In the genomic region with DNA sequence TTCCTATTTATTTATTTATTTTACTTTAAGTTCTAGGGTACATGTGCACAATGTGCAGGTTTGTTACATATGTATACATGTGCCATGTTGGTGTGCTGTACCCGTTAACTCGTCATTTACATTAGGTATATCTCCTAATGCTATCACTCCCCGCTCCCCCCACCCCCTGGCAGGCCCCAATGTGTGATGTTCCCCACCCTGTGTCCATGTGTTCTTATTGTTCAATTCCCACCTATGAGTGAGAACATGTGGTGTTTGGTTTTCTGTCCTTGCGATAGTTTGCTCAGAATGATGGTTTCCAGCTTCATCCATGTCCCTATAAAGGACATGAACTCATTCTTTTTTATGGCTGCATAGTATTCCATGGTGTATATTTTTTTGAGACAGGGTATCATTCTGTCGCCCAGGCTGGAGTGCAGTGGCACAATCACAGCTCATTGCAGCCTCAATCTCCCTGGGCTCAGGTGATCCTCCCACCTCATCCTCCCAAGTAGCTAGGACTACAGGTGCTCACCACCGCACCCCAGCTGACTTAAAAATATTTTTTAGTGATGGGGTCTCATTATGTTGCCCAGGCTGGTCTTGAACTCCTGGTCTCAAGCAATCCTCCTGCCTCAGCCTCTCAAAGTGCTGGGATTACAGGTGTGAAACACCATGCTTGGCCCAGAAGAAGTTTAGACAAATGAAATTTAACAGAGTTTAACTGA, we compare ENCODE assay signal across 4 cellular contexts.
DNase-seq lines count a peak whose midpoint lies in the region; ATAC-seq, FAIRE-seq and TF ChIP-seq lines count a peak whose summit lies in the region.
"Not testable (repeated sequence)": the region's sequence is repeated elsewhere in the genome, so short reads cannot be mapped to it uniquely, and the experiment has no call there.

No MANE protein-coding gene starts in this region.

- not testable (repeated sequence) for H3K23me2 ChIP-seq in H9 (ENCODE audit: insufficient read length, low read depth, low read length, poor library complexity, severe bottlenecking)

- not testable (repeated sequence) for H4K5ac ChIP-seq in H9 (ENCODE audit: insufficient read length, low read depth, low read length)

- H2BK15ac ChIP-seq in H9 (ENCODE audit: low read depth, low read length): not testable (repeated sequence)

- not testable (repeated sequence) for H3K27me3 ChIP-seq in H9 (ENCODE audit: insufficient read depth, low read length)
- peaks cover 0 to 23% of the 10 kb centered on the region in 2 experiments; a peak in 2 of 5 replicates for H3K27me3 ChIP-seq in HepG2 (ENCODE audit: control insufficient read depth in 1 of 2, insufficient read depth in 2 of 2, low read length in 2 of 2)

- H3K27me3 Mint-ChIP-seq in H9 (ENCODE audit: low read depth): not testable (repeated sequence)

- not testable (repeated sequence) for H3K18ac ChIP-seq in H9 (ENCODE audit: insufficient read length, low read depth, low read length)

- in situ Hi-C loops in HepG2 (cut with HindIII; ENCODE audit: extremely low pct_ligation_motif_present, low pct_unique_long_range_greater_than_20kb): not testable (repeated sequence)

- H3K9me3 Mint-ChIP-seq in H9: not testable (repeated sequence)

- H3K23ac ChIP-seq in H9 (ENCODE audit: insufficient read length, low read depth, low read length): not testable (repeated sequence)

- not testable (repeated sequence) for H2BK120ac ChIP-seq in H9 (ENCODE audit: low read depth, low read length, poor library complexity, severe bottlenecking)

- not testable (repeated sequence) for H2BK5ac ChIP-seq in H9 (ENCODE audit: insufficient read length, low read length)

- FAIRE-seq in HepG2 (lab: Jason Lieb, UNC): not testable (repeated sequence)

- DNase-seq in H9 (peak; percentile 9), coronary artery (ENCODE audit: low spot score) (peak; percentile 14)
- DNase-seq in activated CD8-positive, alpha-beta memory T cell treated with anti-CD3 and anti-CD28 coated beads for 24 hours: peak; percentile 35
- DNase-seq in HepG2 (ENCODE audit: low spot score): not testable (repeated sequence)

- not testable (repeated sequence) for H2BK12ac ChIP-seq in H9 (ENCODE audit: insufficient read length, low read depth, low read length)

- not testable (repeated sequence) for H3K27ac Mint-ChIP-seq in H9

- not testable (repeated sequence) for H4K91ac ChIP-seq in H9 (ENCODE audit: insufficient read length, low read depth, low read length)

- not testable (repeated sequence) for H3K4me3 Mint-ChIP-seq in H9

- H2AFZ ChIP-seq in H9 (ENCODE audit: low read length); HepG2 (ENCODE audit: low read length): not testable (repeated sequence)

- H3T11ph ChIP-seq in H9 (ENCODE audit: low read length): not testable (repeated sequence)

- CTCF ChIA-PET in HepG2 (lab: Yijun Ruan, JAX; ENCODE audit: low intra/inter-chr PET ratio, low total read pairs): not testable (repeated sequence)

- TF ChIP-seq POLR2A in HepG2 (IDR thresholded peaks at IDR 0.05; ENCODE audit: insufficient read depth in 1 of 2, low read depth in 2 of 2, low read length in 2 of 2): not testable (repeated sequence)

- not testable (repeated sequence) for H3K4ac ChIP-seq in H9 (ENCODE audit: low read depth, low read length)

- POLR2A ChIA-PET in HepG2 (lab: Yijun Ruan, JAX): not testable (repeated sequence)

- not testable (repeated sequence) for TF ChIP-seq RAD21 in HepG2 (CRISPR knock-in tag; IDR thresholded peaks at IDR 0.05)

- not testable (repeated sequence) for H3K36me3 Mint-ChIP-seq in H9 (ENCODE audit: insufficient read depth in 1 of 3, low read depth in 3 of 3)

- BruUV-seq in HepG2 (replicated peaks; lab: Mats Ljungman, UMichigan): not testable (repeated sequence)

- H3K4me3 ChIP-seq in coronary artery; HepG2 (replicated peaks in 1 of 3; ENCODE audit: insufficient read depth in 1 of 3, low read depth in 2 of 3, low read length in 3 of 3): not testable (repeated sequence)

- H4K8ac ChIP-seq in H9 (replicated peaks; ENCODE audit: insufficient read length, low read depth, low read length): not testable (repeated sequence)

- TF ChIP-seq CTCF in H9 (conservative IDR thresholded peaks at IDR 0.05); coronary artery (IDR thresholded peaks at IDR 0.05); HepG2 (CRISPR knock-in tag; IDR thresholded peaks at IDR 0.05): not testable (repeated sequence)

- H3K79me1 ChIP-seq in H9 (ENCODE audit: insufficient read depth, low read depth, low read length, poor library complexity, severe bottlenecking): not testable (repeated sequence)

- H3K79me2 ChIP-seq in H9 (ENCODE audit: insufficient read depth, low read length); HepG2 (ENCODE audit: insufficient read depth, low read length): not testable (repeated sequence)

- not testable (repeated sequence) for H3K9ac ChIP-seq in H9 (ENCODE audit: extremely low read depth, insufficient read length, low read length); HepG2 (ENCODE audit: insufficient read depth, low read depth, low read length)

- not testable (repeated sequence) for ATAC-seq in HepG2

- not testable (repeated sequence) for H3K36me3 ChIP-seq in HepG2 (replicated peaks in 1 of 2; ENCODE audit: control insufficient read depth in 1 of 2, insufficient read depth in 2 of 2, low read length in 2 of 2)

- H3K9me3 ChIP-seq in H9 (ENCODE audit: control insufficient read depth, low read depth, low read length); HepG2 (ENCODE audit: low read length): not testable (repeated sequence)

- TF ChIP-seq EP300 in HepG2 (IDR thresholded peaks at IDR 0.05; ENCODE audit: low read depth in 2 of 2, low read length in 2 of 2); HepG2 (CRISPR knock-in tag; IDR thresholded peaks at IDR 0.05; ENCODE audit: borderline replicate concordance): not testable (repeated sequence)

- not testable (repeated sequence) for H3K4me2 ChIP-seq in H9 (ENCODE audit: insufficient read depth, insufficient read length, low read length); HepG2 (ENCODE audit: low read depth, low read length)

- not testable (repeated sequence) for H3K27ac ChIP-seq in H9 (ENCODE audit: insufficient read length, low read depth, low read length); coronary artery; HepG2 (ENCODE audit: extremely low read length, insufficient read depth, low read length)

- not testable (repeated sequence) for H3K4me1 ChIP-seq in H9 (ENCODE audit: insufficient read depth, low read length); HepG2 (ENCODE audit: insufficient read depth, low read length)

- not testable (repeated sequence) for H3K56ac ChIP-seq in H9 (ENCODE audit: insufficient read length, low read depth, low read length)

- intact Hi-C loops in HepG2 (cut with micrococcal nuclease; ENCODE audit: unreplicated experiment): not testable (repeated sequence)

- not testable (repeated sequence) for H2AK5ac ChIP-seq in H9 (ENCODE audit: insufficient read length, low read length)

- H3K4me1 Mint-ChIP-seq in H9: not testable (repeated sequence)

- not testable (repeated sequence) for H4K20me1 ChIP-seq in H9 (ENCODE audit: control insufficient read depth, insufficient read depth, insufficient read length); HepG2 (ENCODE audit: insufficient read depth, low read length)

- WGBS in H9 (ENCODE audit: extremely low coverage, insufficient read length, low lambda C conversion rate): no CpG with 5 or more reads among the region's 6 CpGs
- WGBS in HepG2 (ENCODE audit: low lambda C conversion rate): 23% methylated on average over 6 of the region's 6 CpGs

- H2BK20ac ChIP-seq in H9 (ENCODE audit: low read depth, low read length, poor library complexity, severe bottlenecking): not testable (repeated sequence)

- not testable (repeated sequence) for H3K14ac ChIP-seq in H9 (ENCODE audit: insufficient read depth, low read length)

TF ChIP-seq in HepG2, 621 proteins besides CTCF, POLR2A, EP300 and RAD21:
- TF ChIP-seq ADNP (CRISPR knock-in tag; IDR thresholded peaks at IDR 0.05) (peak; percentile 46; the same call in 1 of the 2 replicates), ZNF746 (CRISPR knock-in tag; IDR thresholded peaks at IDR 0.05) (0 out of 2 replicates have a peak, but pooled peaks have one; percentile 7), FOXK2 (IDR thresholded peaks at IDR 0.05) (0 out of 2 replicates have a peak, but pooled peaks have one; percentile 24), ARNTL (CRISPR knock-in tag; IDR thresholded peaks at IDR 0.05) (peak; percentile 41; the same call in 1 of the 2 replicates), JUN (CRISPR knock-in tag; IDR thresholded peaks at IDR 0.05) (0 out of 2 replicates have a peak, but pooled peaks have one; percentile 18)
- TF ChIP-seq, protein P1, sequence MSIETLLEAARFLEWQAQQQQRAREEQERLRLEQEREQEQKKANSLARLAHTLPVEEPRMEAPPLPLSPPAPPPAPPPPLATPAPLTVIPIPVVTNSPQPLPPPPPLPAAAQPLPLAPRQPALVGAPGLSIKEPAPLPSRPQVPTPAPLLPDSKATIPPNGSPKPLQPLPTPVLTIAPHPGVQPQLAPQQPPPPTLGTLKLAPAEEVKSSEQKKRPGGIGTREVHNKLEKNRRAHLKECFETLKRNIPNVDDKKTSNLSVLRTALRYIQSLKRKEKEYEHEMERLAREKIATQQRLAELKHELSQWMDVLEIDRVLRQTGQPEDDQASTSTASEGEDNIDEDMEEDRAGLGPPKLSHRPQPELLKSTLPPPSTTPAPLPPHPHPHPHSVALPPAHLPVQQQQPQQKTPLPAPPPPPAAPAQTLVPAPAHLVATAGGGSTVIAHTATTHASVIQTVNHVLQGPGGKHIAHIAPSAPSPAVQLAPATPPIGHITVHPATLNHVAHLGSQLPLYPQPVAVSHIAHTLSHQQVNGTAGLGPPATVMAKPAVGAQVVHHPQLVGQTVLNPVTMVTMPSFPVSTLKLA (IDR thresholded peaks at IDR 0.05): peak; percentile 50
